In genomic region chr15:89333011-89333860, GRCh38 we compare ENCODE assay signal across 8 cellular contexts. TPM values are rescaled to one million over a fixed set of nuclear protein-coding genes. Genes with fewer than 3 reads are reported as not detected.
DNase-seq lines count a peak whose midpoint lies in the region; ATAC-seq lines count a peak whose summit lies in the region.

No MANE protein-coding gene starts in this region.

- H3K4me3 Mint-ChIP-seq in activated CD4-positive, alpha-beta memory T cell treated with anti-CD3 and anti-CD28 coated beads, Interleukin-2, amount 10 ng/mL, durations not matched to agents 7 days and 5 days, result peak overlapping the region; percentile 79
- peak overlapping the region; percentile 83 for H3K4me3 Mint-ChIP-seq in stimulated activated memory B cell treated with anti-CD40 and anti-IgM and Interleukin-4, amounts not matched to agents 10 μg/mL and 1 μg/mL and 100 μg/mL, for 72 hours

- peaks cover 63% of the 10 kb centered on the region for H3K4me1 Mint-ChIP-seq in activated CD4-positive, alpha-beta memory T cell treated with anti-CD3 and anti-CD28 coated beads, Interleukin-2, amount 10 ng/mL, durations not matched to agents 7 days and 5 days
- H3K4me1 Mint-ChIP-seq in stimulated activated memory B cell treated with anti-CD40 and anti-IgM and Interleukin-4, amounts not matched to agents 10 μg/mL and 1 μg/mL and 100 μg/mL, for 72 hours, result peaks cover 64% of the 10 kb centered on the region

- ATAC-seq in stimulated activated memory B cell treated with anti-CD40 and anti-IgM and Interleukin-4, amounts not matched to agents 10 μg/mL and 1 μg/mL and 100 μg/mL, for 72 hours, result no peak
- ATAC-seq in HG02973 (IDR thresholded peaks at IDR 0.05; ENCODE audit: unreplicated experiment), result no peak

- POLR2A ChIA-PET in activated CD4-positive, alpha-beta memory T cell treated with anti-CD3 and anti-CD28 coated beads, Interleukin-2, amount 10 ng/mL, durations not matched to agents 7 days and 5 days (lab: Charles Lee), result interaction anchor here (0.6 to 10.5 kb wide), 5 partner anchors 15 to 242 kb away, joined by 3 to 156 read pairs (median 19); partner anchors contain the start of genes FANCI and TICRR

- H3K9me3 Mint-ChIP-seq in activated CD4-positive, alpha-beta memory T cell treated with anti-CD3 and anti-CD28 coated beads, Interleukin-2, amount 10 ng/mL, durations not matched to agents 7 days and 5 days, result no peaks in the 10 kb centered on the region
- H3K9me3 Mint-ChIP-seq in stimulated activated memory B cell treated with anti-CD40 and anti-IgM and Interleukin-4, amounts not matched to agents 10 μg/mL and 1 μg/mL and 100 μg/mL, for 72 hours, result no peaks in the 10 kb centered on the region

- H3K36me3 Mint-ChIP-seq in activated CD4-positive, alpha-beta memory T cell treated with anti-CD3 and anti-CD28 coated beads, Interleukin-2, amount 10 ng/mL, durations not matched to agents 7 days and 5 days (ENCODE audit: low read depth), result peaks cover 56% of the 10 kb centered on the region
- H3K36me3 Mint-ChIP-seq in stimulated activated memory B cell treated with anti-CD40 and anti-IgM and Interleukin-4, amounts not matched to agents 10 μg/mL and 1 μg/mL and 100 μg/mL, for 72 hours, result peaks cover 37% of the 10 kb centered on the region

- H3K27me3 Mint-ChIP-seq in activated CD4-positive, alpha-beta memory T cell treated with anti-CD3 and anti-CD28 coated beads, Interleukin-2, amount 10 ng/mL, durations not matched to agents 7 days and 5 days, result peaks cover 4% of the 10 kb centered on the region
- no peaks in the 10 kb centered on the region for H3K27me3 Mint-ChIP-seq in stimulated activated memory B cell treated with anti-CD40 and anti-IgM and Interleukin-4, amounts not matched to agents 10 μg/mL and 1 μg/mL and 100 μg/mL, for 72 hours

- H3K4me3 ChIP-seq in iPS-11a (ENCODE audit: low read depth, low read length), result peak overlapping the region; percentile 87

- peak overlapping the region; percentile 68 for H3K27ac Mint-ChIP-seq in activated CD4-positive, alpha-beta memory T cell treated with anti-CD3 and anti-CD28 coated beads, Interleukin-2, amount 10 ng/mL, durations not matched to agents 7 days and 5 days
- peak overlapping the region; percentile 86 for H3K27ac Mint-ChIP-seq in stimulated activated memory B cell treated with anti-CD40 and anti-IgM and Interleukin-4, amounts not matched to agents 10 μg/mL and 1 μg/mL and 100 μg/mL, for 72 hours

- CTCF ChIA-PET in activated CD4-positive, alpha-beta memory T cell treated with anti-CD3 and anti-CD28 coated beads, Interleukin-2, amount 10 ng/mL, durations not matched to agents 7 days and 5 days (lab: Charles Lee), result interaction anchor here (0.6 to 1.2 kb wide), 4 partner anchors 11 to 1621 kb away, joined by 3 to 5 read pairs (median 3); no protein-coding TSS in a partner anchor

- DNase-seq in NCI-H2227 (lab: John Stamatoyannopoulos, UW; ENCODE audit: unreplicated experiment) (peak; percentile 13), NCI-H2227 treated with DMSO at 0.1 percent for 48 hours (lab: John Stamatoyannopoulos, UW) (no peak), OCI-M2 (lab: John Stamatoyannopoulos, UW; ENCODE audit: unreplicated experiment) (no peak)
- no peak for DNase-seq in activated CD4-positive, alpha-beta memory T cell treated with anti-CD3 and anti-CD28 coated beads, Interleukin-2, amount 10 ng/mL, durations not matched to agents 7 days and 5 days
- DNase-seq in activated CD8-positive, alpha-beta memory T cell treated with anti-CD3 and anti-CD28 coated beads for 24 hours, result no peak

RNA-seq across cellular contexts. Expression of gene POLG, which starts 1.4 kb away (rescaled TPM):
- total RNA-seq in activated CD4-positive, alpha-beta memory T cell treated with anti-CD3 and anti-CD28 coated beads, Interleukin-2, amount 10 ng/mL, durations not matched to agents 7 days and 5 days, result 100 to 1,000 TPM; 106 to 109 TPM
